ENCODE assay signal across 22 cellular contexts in the genomic region with DNA sequence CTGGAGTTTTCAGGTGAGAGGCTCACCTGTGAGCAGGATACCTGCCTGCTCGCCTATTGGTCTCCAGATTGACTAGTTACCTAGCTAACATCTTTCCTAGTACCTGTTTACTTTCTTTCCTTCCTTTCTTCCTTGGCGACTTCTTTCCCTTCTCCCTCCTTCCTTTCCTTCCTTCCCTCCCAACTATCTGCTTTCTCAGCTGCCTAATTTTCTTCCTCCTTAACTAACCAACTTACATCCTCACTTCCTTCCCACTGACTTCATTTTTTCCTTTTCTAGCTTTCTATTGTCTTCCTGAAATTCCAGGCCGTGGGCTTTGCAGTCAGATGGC. TPM values are rescaled to one million over a fixed set of nuclear protein-coding genes. Genes with fewer than 3 reads are reported as not detected.
DNase-seq lines count a peak whose midpoint lies in the region; ATAC-seq and TF ChIP-seq lines count a peak whose summit lies in the region.
"Had no signal": no experiment of that assay in that cellular context is flagged by ENCODE, and none has a peak within 500 bp of the region (broad histone marks: within the 10 kb centered on the region; RNA-seq: fewer than 3 reads in every experiment).

No MANE protein-coding gene starts in this region.

- H3K27me3 ChIP-seq in Peyer's patch (no peaks in the 10 kb centered on the region), duodenal mucosa (ENCODE audit: control insufficient read depth in 1 of 2, insufficient read depth in 2 of 2, low read length in 2 of 2) (no peaks in the 10 kb centered on the region), mucosa of rectum (ENCODE audit: control insufficient read depth in 2 of 2, insufficient read depth in 2 of 2, low read length in 2 of 2) (no peaks in the 10 kb centered on the region), subcutaneous abdominal adipose tissue (ENCODE audit: control insufficient read depth in 5 of 5, insufficient read depth in 4 of 5, low read length in 5 of 5) (no peaks in the 10 kb centered on the region), HAP-1 (ENCODE audit: low read depth) (no peaks in the 10 kb centered on the region)
- H3K27me3 ChIP-seq: esophagus squamous epithelium, SJSA1 had no signal

- H3K36me3 ChIP-seq in Peyer's patch (no peaks in the 10 kb centered on the region), duodenal mucosa (ENCODE audit: control insufficient read depth in 1 of 2, insufficient read depth in 2 of 2, low read length in 2 of 2) (peaks cover 0 to 3% of the 10 kb centered on the region in 2 donors), mucosa of rectum (ENCODE audit: control insufficient read depth in 2 of 2, insufficient read depth in 2 of 2, low read length in 2 of 2) (no peaks in the 10 kb centered on the region), subcutaneous abdominal adipose tissue (ENCODE audit: control insufficient read depth in 5 of 5, insufficient read depth in 5 of 5, low read length in 5 of 5) (peaks cover 0 to 1% (median 0%) of the 10 kb centered on the region in 5 donors), HAP-1 (replicated peaks) (no peaks in the 10 kb centered on the region)
- H3K36me3 ChIP-seq: esophagus squamous epithelium, SJSA1 had no signal

- ATAC-seq in GM21723 (IDR thresholded peaks at IDR 0.05; ENCODE audit: unreplicated experiment) = no peak
- ATAC-seq: GM23338 had no signal

- DNase-seq in Peyer's patch = no peak
- DNase-seq in effector CD4-positive, alpha-beta T cell = no peak
- DNase-seq in stimulated activated CD8-positive, alpha-beta memory T cell treated with anti-CD3 and anti-CD28 coated beads, Interleukin-4, amount 100 ng/mL, for 48 hours = no peak
- DNase-seq in HAP-1 (ENCODE audit: low spot score in 2 of 2) = no peak
- DNase-seq: activated CD4-positive, alpha-beta T cell treated with anti-CD3 and anti-CD28 coated beads, Interleukin-2, amount 50 U/mL, for 4 hours; activated CD4-positive, CD25-positive, alpha-beta regulatory T cell; activated naive CD4-positive, alpha-beta T cell treated with anti-CD3 and anti-CD28 coated beads, Interleukin-2, amount 10 ng/mL, durations not matched to agents 7 days and 5 days; endodermal cell; esophagus squamous epithelium; NCI-H1048; NCI-H187 treated with DMSO at 0.1 percent for 48 hours; NCI-H524 treated with DMSO at 0.1 percent for 48 hours; stimulated activated CD4-positive, alpha-beta T cell treated with anti-CD3 and anti-CD28 coated beads, Interleukin-2, amount 100 ng/mL, for 24 hours had no signal

- H3K4me3 ChIP-seq in Peyer's patch = peak overlapping the region in 2 of 4 donors; percentile 48 to 49
- H3K4me3 ChIP-seq in duodenal mucosa (ENCODE audit: low read depth in 1 of 2, low read length in 2 of 2) = peak overlapping the region; percentile 70 to 74
- peak overlapping the region; percentile 61 to 77 for H3K4me3 ChIP-seq in mucosa of rectum (ENCODE audit: low read length in 2 of 2)
- peak overlapping the region in 4 of 5 donors; percentile 30 to 70 (median 40) for H3K4me3 ChIP-seq in subcutaneous abdominal adipose tissue (ENCODE audit: low read depth in 1 of 5, low read length in 5 of 5)
- no peak overlapping the region for H3K4me3 ChIP-seq in HAP-1
- H3K4me3 ChIP-seq: coronary artery, esophagus squamous epithelium, GM23338, SJSA1, skin epidermis had no signal

- H3K9me3 ChIP-seq in Peyer's patch (no peaks in the 10 kb centered on the region), duodenal mucosa (ENCODE audit: control insufficient read depth in 1 of 2, low read length in 2 of 2) (no peaks in the 10 kb centered on the region), mucosa of rectum (ENCODE audit: control insufficient read depth in 2 of 2, low read length in 2 of 2) (no peaks in the 10 kb centered on the region), subcutaneous abdominal adipose tissue (ENCODE audit: control insufficient read depth in 5 of 5, low read length in 5 of 5) (no peaks in the 10 kb centered on the region), HAP-1 (no peaks in the 10 kb centered on the region)
- H3K9me3 ChIP-seq: esophagus squamous epithelium, SJSA1 had no signal

- peaks cover 0 to 14% (median 0%) of the 10 kb centered on the region in 4 donors for H3K4me1 ChIP-seq in Peyer's patch
- peaks cover 24 to 28% of the 10 kb centered on the region in 2 donors for H3K4me1 ChIP-seq in duodenal mucosa (ENCODE audit: control insufficient read depth in 1 of 2, insufficient read depth in 2 of 2, low read length in 2 of 2)
- peaks cover 21 to 28% of the 10 kb centered on the region in 2 donors for H3K4me1 ChIP-seq in mucosa of rectum (ENCODE audit: control insufficient read depth in 2 of 2, insufficient read depth in 2 of 2, low read length in 2 of 2)
- H3K4me1 ChIP-seq in subcutaneous abdominal adipose tissue (ENCODE audit: control insufficient read depth in 5 of 5, insufficient read depth in 5 of 5, low read length in 5 of 5) = peaks cover 5 to 46% (median 40%) of the 10 kb centered on the region in 5 donors
- no peaks in the 10 kb centered on the region for H3K4me1 ChIP-seq in HAP-1
- H3K4me1 ChIP-seq: esophagus squamous epithelium, SJSA1 had no signal

- TF ChIP-seq CTCF in Peyer's patch (IDR thresholded peaks at IDR 0.05) = no peak

- H3K9ac ChIP-seq in duodenal mucosa (ENCODE audit: low read depth in 1 of 2, low read length in 2 of 2) (peak overlapping the region; percentile 53 to 59), mucosa of rectum (ENCODE audit: low read depth in 1 of 2, low read length in 2 of 2) (peak overlapping the region; percentile 65 to 71), subcutaneous abdominal adipose tissue (ENCODE audit: low read length in 5 of 5) (peak overlapping the region in 3 of 5 donors; percentile 5 to 68 (median 48))

- in situ Hi-C loops in HAP-1 (cut with MboI; ENCODE audit: low sequenced_read_pairs) = no loop called here

- no peak for TF ChIP-seq POLR2A in Peyer's patch (IDR thresholded peaks at IDR 0.05)

- H3K27ac ChIP-seq in Peyer's patch (peak overlapping the region in 3 of 4 donors; percentile 78 to 94 (median 91)), duodenal mucosa (ENCODE audit: low read depth, low read length) (peak overlapping the region; percentile 84), mucosa of rectum (ENCODE audit: low read depth in 2 of 2, low read length in 2 of 2) (peak overlapping the region; percentile 93 to 94), subcutaneous abdominal adipose tissue (ENCODE audit: low read depth, low read length) (peak overlapping the region; percentile 92)
- H3K27ac ChIP-seq: coronary artery, esophagus squamous epithelium, SJSA1 had no signal

RNA-seq across cellular contexts. Expression of a gene that starts 0.3 kb away (rescaled TPM):
- total RNA-seq in Peyer's patch = 100 to 1,000 TPM in 2 of 4 donors, 10 to 100 TPM in 2; 64.4 to 160 (median 115) TPM
- total RNA-seq: activated T-helper 1 cell treated with anti-CD3 and anti-CD28 coated beads, Interleukin-12 subunit alpha, Interleukin-12 subunit beta, Interleukin-2, Interleukin-4 antibody, amounts not matched to agents 30 ng/mL and 10 ng/mL and 1 ng/mL, durations not matched to agents 14 hours and 24 hours and 36 hours; SJSA1 had no signal

RNA-seq across cellular contexts. Expression of a gene that starts 31.6 kb away (rescaled TPM):
- 10 to 100 TPM; 15.7 to 30.8 (median 17.0) TPM for total RNA-seq in Peyer's patch

RNA-seq across cellular contexts. Expression of a gene that starts 51.6 kb away (rescaled TPM):
- total RNA-seq in Peyer's patch = 10 to 100 TPM; 18.0 to 37.4 (median 31.2) TPM
- total RNA-seq: SJSA1 had no signal
